Comparison of ENCODE assay signal across 8 cellular contexts in the genomic region with DNA sequence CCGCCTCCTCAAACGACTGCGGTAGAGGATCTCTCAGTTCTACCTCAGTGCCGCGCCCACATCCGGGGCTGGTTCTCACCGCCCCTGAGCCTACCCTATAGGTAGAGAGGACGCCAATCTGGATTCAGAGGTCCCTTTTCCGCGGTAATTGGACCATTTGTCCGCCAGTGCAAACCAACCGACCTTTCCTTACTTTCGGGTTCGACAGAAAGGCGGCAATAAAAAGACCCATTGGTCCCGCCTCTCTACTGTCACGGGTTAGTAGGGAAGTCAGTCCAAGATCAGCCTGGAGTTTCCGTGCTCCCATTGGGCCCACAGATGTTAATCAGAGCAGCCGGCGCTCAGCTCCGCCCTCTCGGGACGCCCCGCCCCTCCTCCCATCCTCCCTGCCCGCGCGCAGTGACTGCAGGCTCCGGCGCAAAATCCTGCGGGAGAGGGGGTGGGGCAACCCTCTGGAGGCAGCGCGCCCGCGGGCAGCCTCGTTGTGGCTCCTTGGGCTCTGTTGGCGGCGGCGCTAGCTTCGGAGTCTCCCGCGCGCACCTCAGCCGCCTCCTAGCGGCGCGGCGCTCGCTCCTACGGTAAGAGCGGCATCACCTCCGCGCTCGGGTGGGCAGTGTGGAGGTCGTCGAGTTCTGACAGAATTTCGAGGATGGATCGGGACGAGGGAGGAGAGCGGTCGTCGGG. TPM values are rescaled to one million over a fixed set of nuclear protein-coding genes. Genes with fewer than 3 reads are reported as not detected.
A peak's percentile ranks its signal among the peaks of the same experiment; 100 is the strongest.
DNase-seq lines count a peak whose midpoint lies in the region; ATAC-seq and TF ChIP-seq lines count a peak whose summit lies in the region.

PHTF2 (plus strand) TSS at position 380 of the 684 bp plus-strand sequence.
TMEM60 (minus strand) TSS at position 41 of the 684 bp plus-strand sequence. CDS start 4,061 bp downstream, outside the sequence.

- peaks cover 76% of the 10 kb centered on the region for H3K4me1 Mint-ChIP-seq in activated naive CD8-positive, alpha-beta T cell (ENCODE audit: low read depth)

- H3K36me3 Mint-ChIP-seq in activated naive CD8-positive, alpha-beta T cell, result peaks cover 7% of the 10 kb centered on the region

- DNase-seq in GM12864 (ENCODE audit: low read depth) (peak; percentile 98), NCI-H1092 treated with DMSO at 0.1 percent for 48 hours (lab: John Stamatoyannopoulos, UW) (peak; percentile 100), SKM-1 (lab: John Stamatoyannopoulos, UW; ENCODE audit: unreplicated experiment) (peak; percentile 99), glomerular endothelial cell (ENCODE audit: extremely low read depth, low read depth, low spot score) (peak; percentile 99), occipital lobe (lab: John Stamatoyannopoulos, UW) (peak; percentile 99)

- peak; percentile 59 for TF ChIP-seq CTCF in GM12864 (IDR thresholded peaks at IDR 0.05; ENCODE audit: low read depth, low read length, missing control alignments)

- H3K27me3 Mint-ChIP-seq in activated naive CD8-positive, alpha-beta T cell, result no peaks in the 10 kb centered on the region

- peak within 1 kb of the TSS; percentile 85 for H3K27ac Mint-ChIP-seq in activated naive CD8-positive, alpha-beta T cell

- ATAC-seq in HG02623 (IDR thresholded peaks at IDR 0.05; ENCODE audit: unreplicated experiment), result peak; percentile 91

- H3K9me3 Mint-ChIP-seq in activated naive CD8-positive, alpha-beta T cell (ENCODE audit: low read depth), result no peaks in the 10 kb centered on the region

- peak within 1 kb of the TSS; percentile 91 for H3K27ac ChIP-seq in temporal lobe (ENCODE audit: low read depth, low read length)

- peak within 1 kb of the TSS; percentile 96 for H3K4me3 Mint-ChIP-seq in activated naive CD8-positive, alpha-beta T cell

- peak within 1 kb of the TSS; percentile 97 for H3K4me3 ChIP-seq in GM12864 (ENCODE audit: low read depth, low read length)

RNA-seq across cellular contexts. Expression of gene PHTF2, which starts in this region (rescaled TPM):
- total RNA-seq in glomerular endothelial cell (8.3 and 13.2 TPM in 2 replicates), occipital lobe (46.0 TPM), temporal lobe (37.6 TPM)

RNA-seq across cellular contexts. Expression of gene TMEM60, which starts in this region (rescaled TPM):
- 15.2 and 23.6 TPM in 2 replicates for total RNA-seq in glomerular endothelial cell
- 17.6 TPM for total RNA-seq in occipital lobe
- total RNA-seq in temporal lobe, result 8.9 TPM

Comparison
In these comparisons a context has a peak if more than half of its experiments do, and no peak if none do; other contexts are left out.
1. Peak in every context shown above with its lines: DNase-seq, ATAC-seq, H3K4me3 ChIP-seq and H3K27ac ChIP-seq.